In the genomic region with DNA sequence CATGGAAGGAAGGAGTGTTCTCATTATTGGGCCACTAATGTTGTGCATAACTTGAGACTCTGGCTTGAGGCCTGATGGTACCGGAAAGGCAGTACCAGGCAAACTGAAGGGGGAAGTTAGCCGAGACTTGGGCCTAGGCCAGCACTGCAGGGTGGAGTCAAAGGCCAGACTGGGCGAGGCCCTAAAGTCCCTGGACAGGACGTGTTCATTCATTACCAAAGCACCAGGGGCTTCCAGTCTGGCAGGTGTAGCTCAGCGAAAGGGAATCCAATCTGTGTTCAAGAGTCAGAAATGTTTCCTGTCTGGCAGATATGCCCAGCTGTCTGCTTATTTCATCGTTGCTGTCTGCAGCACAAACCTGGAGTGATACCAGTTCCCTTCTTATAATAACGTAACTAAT, we compare ENCODE assay signal across 8 cellular contexts. TPM values are rescaled to one million over a fixed set of nuclear protein-coding genes. Genes with fewer than 3 reads are reported as not detected.
DNase-seq lines count a peak whose midpoint lies in the region; ATAC-seq and TF ChIP-seq lines count a peak whose summit lies in the region.

No MANE protein-coding gene starts in this region.

- TF ChIP-seq EP300 in esophagus muscularis mucosa (IDR thresholded peaks at IDR 0.05), result no peak

- H3K36me3 ChIP-seq in esophagus muscularis mucosa (no peaks in the 10 kb centered on the region), parathyroid adenoma (ENCODE audit: control insufficient read depth, insufficient read depth, low read length) (no peaks in the 10 kb centered on the region)

- no peaks in the 10 kb centered on the region for H3K9me3 ChIP-seq in esophagus muscularis mucosa
- no peaks in the 10 kb centered on the region for H3K9me3 ChIP-seq in parathyroid adenoma (ENCODE audit: control insufficient read depth, low read length)

- 41% methylated on average over 7 of the region's 7 CpGs for WGBS in esophagus muscularis mucosa

- no peak overlapping the region for H3K4me3 Mint-ChIP-seq in activated T-helper 2 cell treated with anti-CD3 and anti-CD28 coated beads, Interferon-gamma antibody, Interleukin-2, Interleukin-4, amounts not matched to agents 10 μg/mL and 5 μg/mL and 100 μg/mL, durations not matched to agents 14 hours and 24 hours and 36 hours (ENCODE audit: low read depth)

- H2AFZ ChIP-seq in parathyroid adenoma, result peak overlapping the region; percentile 45

- peaks cover 2% of the 10 kb centered on the region for H3K27me3 Mint-ChIP-seq in activated T-helper 2 cell treated with anti-CD3 and anti-CD28 coated beads, Interferon-gamma antibody, Interleukin-2, Interleukin-4, amounts not matched to agents 10 μg/mL and 5 μg/mL and 100 μg/mL, durations not matched to agents 14 hours and 24 hours and 36 hours (ENCODE audit: low read depth)

- H3K9me3 Mint-ChIP-seq in activated T-helper 2 cell treated with anti-CD3 and anti-CD28 coated beads, Interferon-gamma antibody, Interleukin-2, Interleukin-4, amounts not matched to agents 10 μg/mL and 5 μg/mL and 100 μg/mL, durations not matched to agents 14 hours and 24 hours and 36 hours, result no peaks in the 10 kb centered on the region

- H3K4me3 ChIP-seq in esophagus muscularis mucosa (no peak overlapping the region), parathyroid adenoma (ENCODE audit: low read depth, low read length) (no peak overlapping the region)

- no peak overlapping the region for H3K4me2 ChIP-seq in parathyroid adenoma (ENCODE audit: low read length)

- intact Hi-C loops in esophagus muscularis mucosa (cut with DNase I), result no loop called here
- intact Hi-C loops in activated T-helper 2 cell treated with anti-CD3 and anti-CD28 coated beads, Interferon-gamma antibody, Interleukin-2, Interleukin-4, amounts not matched to agents 10 μg/mL and 5 μg/mL and 100 μg/mL, durations not matched to agents 14 hours and 24 hours and 36 hours (cut with micrococcal nuclease), result no loop called here

- TF ChIP-seq CTCF in esophagus muscularis mucosa (IDR thresholded peaks at IDR 0.05), result no peak
- no peak for TF ChIP-seq CTCF in parathyroid adenoma (IDR thresholded peaks at IDR 0.05)

- no peaks in the 10 kb centered on the region for H3K36me3 Mint-ChIP-seq in activated T-helper 2 cell treated with anti-CD3 and anti-CD28 coated beads, Interferon-gamma antibody, Interleukin-2, Interleukin-4, amounts not matched to agents 10 μg/mL and 5 μg/mL and 100 μg/mL, durations not matched to agents 14 hours and 24 hours and 36 hours (ENCODE audit: low read depth)

- H3K27ac Mint-ChIP-seq in activated T-helper 2 cell treated with anti-CD3 and anti-CD28 coated beads, Interferon-gamma antibody, Interleukin-2, Interleukin-4, amounts not matched to agents 10 μg/mL and 5 μg/mL and 100 μg/mL, durations not matched to agents 14 hours and 24 hours and 36 hours, result no peak overlapping the region

- ATAC-seq in GM18861 (IDR thresholded peaks at IDR 0.05; ENCODE audit: unreplicated experiment), result no peak
- no peak for ATAC-seq in HG02678 (IDR thresholded peaks at IDR 0.05; ENCODE audit: unreplicated experiment)
- no peak for ATAC-seq in GM21381 (IDR thresholded peaks at IDR 0.05; ENCODE audit: unreplicated experiment)

- no peaks in the 10 kb centered on the region for H3K79me2 ChIP-seq in parathyroid adenoma

- no peak for TF ChIP-seq POLR2A in esophagus muscularis mucosa (IDR thresholded peaks at IDR 0.05; ENCODE audit: low read depth)

- H3K4me1 ChIP-seq in esophagus muscularis mucosa, result peaks cover 16 to 26% (median 23%) of the 10 kb centered on the region in 4 donors
- H3K4me1 ChIP-seq in parathyroid adenoma, result no peaks in the 10 kb centered on the region

- H3K27ac ChIP-seq in esophagus muscularis mucosa (replicated peaks in 1 of 4) (peak overlapping the region; percentile 7 to 36 (median 24)), parathyroid adenoma (no peak overlapping the region)

- H3K9ac ChIP-seq in parathyroid adenoma, result no peak overlapping the region

- DNase-seq in DMS153 treated with DMSO at 0.1 percent for 48 hours (lab: John Stamatoyannopoulos, UW; ENCODE audit: unreplicated experiment) (peak; percentile 37), NCI-H510A (lab: John Stamatoyannopoulos, UW) (peak; percentile 19), esophagus muscularis mucosa (ENCODE audit: extremely low spot score) (peak; percentile 94)
- no peak for DNase-seq in activated T-helper 2 cell treated with anti-CD3 and anti-CD28 coated beads, Interferon-gamma antibody, Interleukin-2, Interleukin-4, amounts not matched to agents 10 μg/mL and 5 μg/mL and 100 μg/mL, durations not matched to agents 14 hours and 24 hours and 36 hours (ENCODE audit: low spot score)

- H3K4me1 Mint-ChIP-seq in activated T-helper 2 cell treated with anti-CD3 and anti-CD28 coated beads, Interferon-gamma antibody, Interleukin-2, Interleukin-4, amounts not matched to agents 10 μg/mL and 5 μg/mL and 100 μg/mL, durations not matched to agents 14 hours and 24 hours and 36 hours (ENCODE audit: low read depth), result peaks cover 6% of the 10 kb centered on the region

- H3K27me3 ChIP-seq in esophagus muscularis mucosa (no peaks in the 10 kb centered on the region), parathyroid adenoma (ENCODE audit: control insufficient read depth, insufficient read depth, low read length) (no peaks in the 10 kb centered on the region)

RNA-seq across cellular contexts. Expression of a gene that starts 4.7 kb away (rescaled TPM):
- total RNA-seq in esophagus muscularis mucosa, result 10 to 100 TPM; 47.0 to 60.2 (median 53.6) TPM
- 50.0 and 53.2 TPM in 2 replicates for total RNA-seq in activated T-helper 2 cell treated with anti-CD3 and anti-CD28 coated beads, Interferon-gamma antibody, Interleukin-2, Interleukin-4, amounts not matched to agents 10 μg/mL and 5 μg/mL and 100 μg/mL, durations not matched to agents 14 hours and 24 hours and 36 hours
